ENCODE assay signal across 13 cellular contexts in genomic region chr5:132378580-132378979, GRCh38. TPM values are rescaled to one million over a fixed set of nuclear protein-coding genes. Genes with fewer than 3 reads are reported as not detected.
DNase-seq lines count a peak whose midpoint lies in the region; ATAC-seq and TF ChIP-seq lines count a peak whose summit lies in the region.
"Had no signal": no experiment of that assay in that cellular context is flagged by ENCODE, and none has a peak within 500 bp of the region (broad histone marks: within the 10 kb centered on the region; RNA-seq: fewer than 3 reads in every experiment).

No MANE protein-coding gene starts in this region.

- H3K9ac ChIP-seq in DND-41 (ENCODE audit: low read depth, low read length) = no peak overlapping the region

- no peak for TF ChIP-seq POLR2A in breast epithelium (IDR thresholded peaks at IDR 0.05)

- no peaks in the 10 kb centered on the region for H3K9me2 ChIP-seq in hepatocyte (replicated peaks; ENCODE audit: insufficient read depth)

- no peak for DNase-seq in DND-41
- peak; percentile 71 for DNase-seq in NCI-H2029 (lab: John Stamatoyannopoulos, UW)
- DNase-seq in breast epithelium (ENCODE audit: low spot score in 2 of 2) = peak in 1 of 2 donors; percentile 54
- peak; percentile 81 for DNase-seq in osteoblast (ENCODE audit: insufficient read length, low spot score, missing footprints)
- no peak for DNase-seq in hepatocyte (ENCODE audit: low spot score)
- no peak for DNase-seq in left cardiac atrium
- no peak for DNase-seq in activated effector memory CD4-positive, alpha-beta T cell treated with anti-CD3 and anti-CD28 coated beads, Interleukin-2, amount 50 U/mL, for 16 hours
- DNase-seq in COLO668 (lab: John Stamatoyannopoulos, UW; ENCODE audit: unreplicated experiment) = no peak
- DNase-seq: DMS153; effector CD4-positive, alpha-beta T cell; HFFc6; NCI-H2171 treated with DMSO at 0.1 percent for 48 hours had no signal

- H3K4me3 ChIP-seq in DND-41 (ENCODE audit: low read depth in 1 of 2, low read length in 2 of 2) = no peak overlapping the region
- no peak overlapping the region for H3K4me3 ChIP-seq in breast epithelium
- no peak overlapping the region for H3K4me3 ChIP-seq in osteoblast (ENCODE audit: insufficient read depth, low read length)
- H3K4me3 ChIP-seq in hepatocyte = no peak overlapping the region

- intact Hi-C loops in breast epithelium (cut with DNase I; ENCODE audit: low total_unique reads) = no loop called here
- intact Hi-C loops in left cardiac atrium (cut with DNase I) = loop anchor here in 1 of 2 donors (10.0 kb wide), 2 partner anchors 84 to 446 kb away; partner anchors contain the start of gene SLC22A4

- H4K20me1 ChIP-seq in DND-41 (ENCODE audit: insufficient read depth, low read length) (no peaks in the 10 kb centered on the region), osteoblast (ENCODE audit: insufficient read depth, low read length) (no peaks in the 10 kb centered on the region), hepatocyte (ENCODE audit: insufficient read depth, poor library complexity, severe bottlenecking) (no peaks in the 10 kb centered on the region)

- no peak overlapping the region for H2AFZ ChIP-seq in DND-41 (ENCODE audit: low read depth, low read length)
- no peak overlapping the region for H2AFZ ChIP-seq in osteoblast (ENCODE audit: low read length)
- no peak overlapping the region for H2AFZ ChIP-seq in hepatocyte

- no peaks in the 10 kb centered on the region for H3K4me1 ChIP-seq in DND-41 (ENCODE audit: insufficient read depth, low read length)
- peaks cover 8 to 14% of the 10 kb centered on the region in 2 donors for H3K4me1 ChIP-seq in breast epithelium
- no peaks in the 10 kb centered on the region for H3K4me1 ChIP-seq in osteoblast (ENCODE audit: insufficient read depth, low read length)
- peaks cover 4% of the 10 kb centered on the region for H3K4me1 ChIP-seq in hepatocyte (ENCODE audit: insufficient read depth)

- H3K9me3 ChIP-seq in DND-41 (ENCODE audit: insufficient read depth, low read length, severe bottlenecking) = no peaks in the 10 kb centered on the region
- H3K9me3 ChIP-seq in breast epithelium = no peaks in the 10 kb centered on the region
- H3K9me3 ChIP-seq in osteoblast (ENCODE audit: low read depth, low read length) = no peaks in the 10 kb centered on the region
- no peaks in the 10 kb centered on the region for H3K9me3 ChIP-seq in hepatocyte (ENCODE audit: low read depth)
- H3K9me3 ChIP-seq: neutrophil had no signal

- H3K4me2 ChIP-seq in DND-41 (ENCODE audit: insufficient read depth, low read length) (no peak overlapping the region), osteoblast (ENCODE audit: insufficient read depth, low read length) (no peak overlapping the region), hepatocyte (no peak overlapping the region)

- no peaks in the 10 kb centered on the region for H3K79me2 ChIP-seq in DND-41 (ENCODE audit: insufficient read depth, low read length)
- H3K79me2 ChIP-seq in osteoblast (ENCODE audit: insufficient read depth, low read length) = peaks cover 3% of the 10 kb centered on the region
- peaks cover 44% of the 10 kb centered on the region for H3K79me2 ChIP-seq in hepatocyte

- TF ChIP-seq CTCF in DND-41 (IDR thresholded peaks at IDR 0.05; ENCODE audit: borderline replicate concordance, extremely low read depth, low read length, poor library complexity, severe bottlenecking) (no peak), breast epithelium (IDR thresholded peaks at IDR 0.05) (no peak), osteoblast (IDR thresholded peaks at IDR 0.05; ENCODE audit: extremely low read depth, low read depth, low read length) (no peak), hepatocyte (IDR thresholded peaks at IDR 0.05; ENCODE audit: poor library complexity) (no peak)

- H3K27me3 ChIP-seq in DND-41 (ENCODE audit: insufficient read depth, low read length, poor library complexity) (no peaks in the 10 kb centered on the region), breast epithelium (no peaks in the 10 kb centered on the region), osteoblast (ENCODE audit: insufficient read depth, low read length) (no peaks in the 10 kb centered on the region), hepatocyte (no peaks in the 10 kb centered on the region)
- H3K27me3 ChIP-seq: neutrophil had no signal

- no peak overlapping the region for H3K27ac ChIP-seq in DND-41 (ENCODE audit: low read length)
- H3K27ac ChIP-seq in breast epithelium = peak overlapping the region; percentile 72 to 74
- H3K27ac ChIP-seq in osteoblast (ENCODE audit: low read depth, low read length) = no peak overlapping the region
- H3K27ac ChIP-seq in hepatocyte = no peak overlapping the region
- H3K27ac ChIP-seq: neutrophil had no signal

- H3K36me3 ChIP-seq in DND-41 (ENCODE audit: insufficient read depth, low read length) (no peaks in the 10 kb centered on the region), breast epithelium (no peaks in the 10 kb centered on the region), osteoblast (ENCODE audit: insufficient read depth, low read length) (no peaks in the 10 kb centered on the region), hepatocyte (replicated peaks; ENCODE audit: insufficient read depth, low read depth) (no peaks in the 10 kb centered on the region)
- H3K36me3 ChIP-seq: neutrophil had no signal

- WGBS in hepatocyte (ENCODE audit: low lambda C conversion rate, missing lambda C conversion rate) = 83% methylated on average over 3 of the region's 3 CpGs

- ATAC-seq in DND-41 (ENCODE audit: insufficient read depth, low read depth) (0 out of 3 replicates have a peak, but pooled peaks have one; percentile 17), left cardiac atrium (no peak)

RNA-seq across cellular contexts. Expression of gene SLC22A5, which starts 9.1 kb away (rescaled TPM):
- total RNA-seq in breast epithelium (10 to 100 TPM in 2 of 3 donors, 1 to 10 TPM in 1; 6.6 to 31.5 (median 23.3) TPM), osteoblast (3.8 and 5.4 TPM in 2 replicates), hepatocyte (16.3 and 20.8 TPM in 2 replicates), left cardiac atrium (10 to 100 TPM in 1 of 2 donors, 1 to 10 TPM in 1; 7.9 to 15.3 TPM)
- 14.7 and 18.6 TPM in 2 replicates for polyA plus RNA-seq in hepatocyte

Comparison
In these comparisons a context has a peak if more than half of its experiments do, and no peak if none do; other contexts are left out.
1. DNase-seq: peak in NCI-H2029 (single experiment) and osteoblast (single experiment); none in DND-41 (single experiment), hepatocyte (single experiment), left cardiac atrium (single experiment), activated effector memory CD4-positive, alpha-beta T cell treated with anti-CD3 and anti-CD28 coated beads, Interleukin-2, amount 50 U/mL, for 16 hours (single experiment) and COLO668 (single experiment).
2. H3K27ac ChIP-seq: peak in breast epithelium (2 of 2); none in DND-41 (single experiment), osteoblast (single experiment) and hepatocyte (single experiment).